ENCODE assay signal across 1 cellular context in genomic region chr3:128605091-128606046, GRCh38.
A peak's percentile ranks its signal among the peaks of the same experiment; 100 is the strongest.
TF ChIP-seq lines count a peak whose summit lies in the region.

No MANE protein-coding gene starts in this region.

TF ChIP-seq in HepG2, 621 proteins besides CTCF, POLR2A, EP300 and RAD21 (continued from another document and continues in another):
- TF ChIP-seq, protein P1, sequence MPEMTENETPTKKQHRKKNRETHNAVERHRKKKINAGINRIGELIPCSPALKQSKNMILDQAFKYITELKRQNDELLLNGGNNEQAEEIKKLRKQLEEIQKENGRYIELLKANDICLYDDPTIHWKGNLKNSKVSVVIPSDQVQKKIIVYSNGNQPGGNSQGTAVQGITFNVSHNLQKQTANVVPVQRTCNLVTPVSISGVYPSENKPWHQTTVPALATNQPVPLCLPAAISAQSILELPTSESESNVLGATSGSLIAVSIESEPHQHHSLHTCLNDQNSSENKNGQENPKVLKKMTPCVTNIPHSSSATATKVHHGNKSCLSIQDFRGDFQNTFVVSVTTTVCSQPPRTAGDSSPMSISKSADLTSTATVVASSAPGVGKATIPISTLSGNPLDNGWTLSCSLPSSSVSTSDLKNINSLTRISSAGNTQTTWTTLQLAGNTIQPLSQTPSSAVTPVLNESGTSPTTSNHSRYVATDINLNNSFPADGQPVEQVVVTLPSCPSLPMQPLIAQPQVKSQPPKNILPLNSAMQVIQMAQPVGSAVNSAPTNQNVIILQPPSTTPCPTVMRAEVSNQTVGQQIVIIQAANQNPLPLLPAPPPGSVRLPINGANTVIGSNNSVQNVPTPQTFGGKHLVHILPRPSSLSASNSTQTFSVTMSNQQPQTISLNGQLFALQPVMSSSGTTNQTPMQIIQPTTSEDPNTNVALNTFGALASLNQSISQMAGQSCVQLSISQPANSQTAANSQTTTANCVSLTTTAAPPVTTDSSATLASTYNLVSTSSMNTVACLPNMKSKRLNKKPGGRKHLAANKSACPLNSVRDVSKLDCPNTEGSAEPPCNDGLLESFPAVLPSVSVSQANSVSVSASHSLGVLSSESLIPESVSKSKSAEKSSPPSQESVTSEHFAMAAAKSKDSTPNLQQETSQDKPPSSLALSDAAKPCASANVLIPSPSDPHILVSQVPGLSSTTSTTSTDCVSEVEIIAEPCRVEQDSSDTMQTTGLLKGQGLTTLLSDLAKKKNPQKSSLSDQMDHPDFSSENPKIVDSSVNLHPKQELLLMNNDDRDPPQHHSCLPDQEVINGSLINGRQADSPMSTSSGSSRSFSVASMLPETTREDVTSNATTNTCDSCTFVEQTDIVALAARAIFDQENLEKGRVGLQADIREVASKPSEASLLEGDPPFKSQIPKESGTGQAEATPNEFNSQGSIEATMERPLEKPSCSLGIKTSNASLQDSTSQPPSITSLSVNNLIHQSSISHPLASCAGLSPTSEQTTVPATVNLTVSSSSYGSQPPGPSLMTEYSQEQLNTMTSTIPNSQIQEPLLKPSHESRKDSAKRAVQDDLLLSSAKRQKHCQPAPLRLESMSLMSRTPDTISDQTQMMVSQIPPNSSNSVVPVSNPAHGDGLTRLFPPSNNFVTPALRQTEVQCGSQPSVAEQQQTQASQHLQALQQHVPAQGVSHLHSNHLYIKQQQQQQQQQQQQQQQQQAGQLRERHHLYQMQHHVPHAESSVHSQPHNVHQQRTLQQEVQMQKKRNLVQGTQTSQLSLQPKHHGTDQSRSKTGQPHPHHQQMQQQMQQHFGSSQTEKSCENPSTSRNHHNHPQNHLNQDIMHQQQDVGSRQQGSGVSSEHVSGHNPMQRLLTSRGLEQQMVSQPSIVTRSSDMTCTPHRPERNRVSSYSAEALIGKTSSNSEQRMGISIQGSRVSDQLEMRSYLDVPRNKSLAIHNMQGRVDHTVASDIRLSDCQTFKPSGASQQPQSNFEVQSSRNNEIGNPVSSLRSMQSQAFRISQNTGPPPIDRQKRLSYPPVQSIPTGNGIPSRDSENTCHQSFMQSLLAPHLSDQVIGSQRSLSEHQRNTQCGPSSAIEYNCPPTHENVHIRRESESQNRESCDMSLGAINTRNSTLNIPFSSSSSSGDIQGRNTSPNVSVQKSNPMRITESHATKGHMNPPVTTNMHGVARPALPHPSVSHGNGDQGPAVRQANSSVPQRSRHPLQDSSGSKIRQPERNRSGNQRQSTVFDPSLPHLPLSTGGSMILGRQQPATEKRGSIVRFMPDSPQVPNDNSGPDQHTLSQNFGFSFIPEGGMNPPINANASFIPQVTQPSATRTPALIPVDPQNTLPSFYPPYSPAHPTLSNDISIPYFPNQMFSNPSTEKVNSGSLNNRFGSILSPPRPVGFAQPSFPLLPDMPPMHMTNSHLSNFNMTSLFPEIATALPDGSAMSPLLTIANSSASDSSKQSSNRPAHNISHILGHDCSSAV (CRISPR knock-in tag; IDR thresholded peaks at IDR 0.05; ENCODE audit: borderline replicate concordance), result no peak
- TF ChIP-seq SALL1 (CRISPR knock-in tag; IDR thresholded peaks at IDR 0.05), result peak; percentile 68
- TF ChIP-seq, protein P2, sequence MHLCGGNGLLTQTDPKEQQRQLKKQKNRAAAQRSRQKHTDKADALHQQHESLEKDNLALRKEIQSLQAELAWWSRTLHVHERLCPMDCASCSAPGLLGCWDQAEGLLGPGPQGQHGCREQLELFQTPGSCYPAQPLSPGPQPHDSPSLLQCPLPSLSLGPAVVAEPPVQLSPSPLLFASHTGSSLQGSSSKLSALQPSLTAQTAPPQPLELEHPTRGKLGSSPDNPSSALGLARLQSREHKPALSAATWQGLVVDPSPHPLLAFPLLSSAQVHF (CRISPR knock-in tag; IDR thresholded peaks at IDR 0.05), result no peak
- TF ChIP-seq, protein P3, sequence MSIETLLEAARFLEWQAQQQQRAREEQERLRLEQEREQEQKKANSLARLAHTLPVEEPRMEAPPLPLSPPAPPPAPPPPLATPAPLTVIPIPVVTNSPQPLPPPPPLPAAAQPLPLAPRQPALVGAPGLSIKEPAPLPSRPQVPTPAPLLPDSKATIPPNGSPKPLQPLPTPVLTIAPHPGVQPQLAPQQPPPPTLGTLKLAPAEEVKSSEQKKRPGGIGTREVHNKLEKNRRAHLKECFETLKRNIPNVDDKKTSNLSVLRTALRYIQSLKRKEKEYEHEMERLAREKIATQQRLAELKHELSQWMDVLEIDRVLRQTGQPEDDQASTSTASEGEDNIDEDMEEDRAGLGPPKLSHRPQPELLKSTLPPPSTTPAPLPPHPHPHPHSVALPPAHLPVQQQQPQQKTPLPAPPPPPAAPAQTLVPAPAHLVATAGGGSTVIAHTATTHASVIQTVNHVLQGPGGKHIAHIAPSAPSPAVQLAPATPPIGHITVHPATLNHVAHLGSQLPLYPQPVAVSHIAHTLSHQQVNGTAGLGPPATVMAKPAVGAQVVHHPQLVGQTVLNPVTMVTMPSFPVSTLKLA (IDR thresholded peaks at IDR 0.05), result no peak
- 0 out of 2 replicates have a peak, but pooled peaks have one; percentile 30 for TF ChIP-seq MYC (CRISPR knock-in tag; IDR thresholded peaks at IDR 0.05; ENCODE audit: borderline replicate concordance)
- peak; percentile 57; the same call in 1 of the 2 replicates for TF ChIP-seq ZNF510 (CRISPR knock-in tag; IDR thresholded peaks at IDR 0.05; ENCODE audit: low read depth)
- TF ChIP-seq HOXD1 (CRISPR knock-in tag; IDR thresholded peaks at IDR 0.05), result no peak
- no peak for TF ChIP-seq TEF (CRISPR knock-in tag; IDR thresholded peaks at IDR 0.05)
- TF ChIP-seq SUZ12 (IDR thresholded peaks at IDR 0.05; ENCODE audit: low read depth, low read length), result no peak
- TF ChIP-seq CHD4 (IDR thresholded peaks at IDR 0.05; ENCODE audit: borderline replicate concordance, low read length), result peak; percentile 57; the same call in 1 of the 2 replicates
- TF ChIP-seq, protein P4, sequence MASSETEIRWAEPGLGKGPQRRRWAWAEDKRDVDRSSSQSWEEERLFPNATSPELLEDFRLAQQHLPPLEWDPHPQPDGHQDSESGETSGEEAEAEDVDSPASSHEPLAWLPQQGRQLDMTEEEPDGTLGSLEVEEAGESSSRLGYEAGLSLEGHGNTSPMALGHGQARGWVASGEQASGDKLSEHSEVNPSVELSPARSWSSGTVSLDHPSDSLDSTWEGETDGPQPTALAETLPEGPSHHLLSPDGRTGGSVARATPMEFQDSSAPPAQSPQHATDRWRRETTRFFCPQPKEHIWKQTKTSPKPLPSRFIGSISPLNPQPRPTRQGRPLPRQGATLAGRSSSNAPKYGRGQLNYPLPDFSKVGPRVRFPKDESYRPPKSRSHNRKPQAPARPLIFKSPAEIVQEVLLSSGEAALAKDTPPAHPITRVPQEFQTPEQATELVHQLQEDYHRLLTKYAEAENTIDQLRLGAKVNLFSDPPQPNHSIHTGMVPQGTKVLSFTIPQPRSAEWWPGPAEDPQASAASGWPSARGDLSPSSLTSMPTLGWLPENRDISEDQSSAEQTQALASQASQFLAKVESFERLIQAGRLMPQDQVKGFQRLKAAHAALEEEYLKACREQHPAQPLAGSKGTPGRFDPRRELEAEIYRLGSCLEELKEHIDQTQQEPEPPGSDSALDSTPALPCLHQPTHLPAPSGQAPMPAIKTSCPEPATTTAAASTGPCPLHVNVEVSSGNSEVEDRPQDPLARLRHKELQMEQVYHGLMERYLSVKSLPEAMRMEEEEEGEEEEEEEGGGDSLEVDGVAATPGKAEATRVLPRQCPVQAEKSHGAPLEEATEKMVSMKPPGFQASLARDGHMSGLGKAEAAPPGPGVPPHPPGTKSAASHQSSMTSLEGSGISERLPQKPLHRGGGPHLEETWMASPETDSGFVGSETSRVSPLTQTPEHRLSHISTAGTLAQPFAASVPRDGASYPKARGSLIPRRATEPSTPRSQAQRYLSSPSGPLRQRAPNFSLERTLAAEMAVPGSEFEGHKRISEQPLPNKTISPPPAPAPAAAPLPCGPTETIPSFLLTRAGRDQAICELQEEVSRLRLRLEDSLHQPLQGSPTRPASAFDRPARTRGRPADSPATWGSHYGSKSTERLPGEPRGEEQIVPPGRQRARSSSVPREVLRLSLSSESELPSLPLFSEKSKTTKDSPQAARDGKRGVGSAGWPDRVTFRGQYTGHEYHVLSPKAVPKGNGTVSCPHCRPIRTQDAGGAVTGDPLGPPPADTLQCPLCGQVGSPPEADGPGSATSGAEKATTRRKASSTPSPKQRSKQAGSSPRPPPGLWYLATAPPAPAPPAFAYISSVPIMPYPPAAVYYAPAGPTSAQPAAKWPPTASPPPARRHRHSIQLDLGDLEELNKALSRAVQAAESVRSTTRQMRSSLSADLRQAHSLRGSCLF (CRISPR knock-in tag; IDR thresholded peaks at IDR 0.05; ENCODE audit: borderline replicate concordance), result no peak
- TF ChIP-seq NAIF1 (CRISPR knock-in tag; IDR thresholded peaks at IDR 0.05; ENCODE audit: borderline replicate concordance), result no peak
- no peak for TF ChIP-seq HNRNPL (IDR thresholded peaks at IDR 0.05; ENCODE audit: low read depth, low read length)
- TF ChIP-seq ZNF20 (CRISPR knock-in tag; IDR thresholded peaks at IDR 0.05), result no peak
- TF ChIP-seq, protein P5, sequence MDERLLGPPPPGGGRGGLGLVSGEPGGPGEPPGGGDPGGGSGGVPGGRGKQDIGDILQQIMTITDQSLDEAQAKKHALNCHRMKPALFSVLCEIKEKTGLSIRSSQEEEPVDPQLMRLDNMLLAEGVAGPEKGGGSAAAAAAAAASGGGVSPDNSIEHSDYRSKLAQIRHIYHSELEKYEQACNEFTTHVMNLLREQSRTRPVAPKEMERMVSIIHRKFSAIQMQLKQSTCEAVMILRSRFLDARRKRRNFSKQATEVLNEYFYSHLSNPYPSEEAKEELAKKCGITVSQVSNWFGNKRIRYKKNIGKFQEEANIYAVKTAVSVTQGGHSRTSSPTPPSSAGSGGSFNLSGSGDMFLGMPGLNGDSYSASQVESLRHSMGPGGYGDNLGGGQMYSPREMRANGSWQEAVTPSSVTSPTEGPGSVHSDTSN (CRISPR knock-in tag; IDR thresholded peaks at IDR 0.05), result no peak
- peak; percentile 27; the same call in 1 of the 2 replicates for TF ChIP-seq MIER3 (CRISPR knock-in tag; IDR thresholded peaks at IDR 0.05; ENCODE audit: borderline replicate concordance)
- TF ChIP-seq, protein P6, sequence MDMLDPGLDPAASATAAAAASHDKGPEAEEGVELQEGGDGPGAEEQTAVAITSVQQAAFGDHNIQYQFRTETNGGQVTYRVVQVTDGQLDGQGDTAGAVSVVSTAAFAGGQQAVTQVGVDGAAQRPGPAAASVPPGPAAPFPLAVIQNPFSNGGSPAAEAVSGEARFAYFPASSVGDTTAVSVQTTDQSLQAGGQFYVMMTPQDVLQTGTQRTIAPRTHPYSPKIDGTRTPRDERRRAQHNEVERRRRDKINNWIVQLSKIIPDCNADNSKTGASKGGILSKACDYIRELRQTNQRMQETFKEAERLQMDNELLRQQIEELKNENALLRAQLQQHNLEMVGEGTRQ (IDR thresholded peaks at IDR 0.05; ENCODE audit: low read depth, low read length), result no peak
- TF ChIP-seq, protein P6 (CRISPR knock-in tag; IDR thresholded peaks at IDR 0.05; ENCODE audit: borderline replicate concordance), result no peak
- no peak for TF ChIP-seq CENPBD1 (CRISPR knock-in tag; IDR thresholded peaks at IDR 0.05; ENCODE audit: borderline replicate concordance, low read depth)
- peak; percentile 49; the same call in 1 of the 2 replicates for TF ChIP-seq ISL2 (CRISPR knock-in tag; IDR thresholded peaks at IDR 0.05)
- TF ChIP-seq MYNN (CRISPR knock-in tag; IDR thresholded peaks at IDR 0.05; ENCODE audit: low read depth), result no peak
- TF ChIP-seq THAP7 (CRISPR knock-in tag; IDR thresholded peaks at IDR 0.05), result no peak
- 0 out of 2 replicates have a peak, but pooled peaks have one; percentile 33 for TF ChIP-seq ZFP1 (CRISPR knock-in tag; IDR thresholded peaks at IDR 0.05)
- TF ChIP-seq ZNF746 (CRISPR knock-in tag; IDR thresholded peaks at IDR 0.05), result no peak
- TF ChIP-seq, protein P7, sequence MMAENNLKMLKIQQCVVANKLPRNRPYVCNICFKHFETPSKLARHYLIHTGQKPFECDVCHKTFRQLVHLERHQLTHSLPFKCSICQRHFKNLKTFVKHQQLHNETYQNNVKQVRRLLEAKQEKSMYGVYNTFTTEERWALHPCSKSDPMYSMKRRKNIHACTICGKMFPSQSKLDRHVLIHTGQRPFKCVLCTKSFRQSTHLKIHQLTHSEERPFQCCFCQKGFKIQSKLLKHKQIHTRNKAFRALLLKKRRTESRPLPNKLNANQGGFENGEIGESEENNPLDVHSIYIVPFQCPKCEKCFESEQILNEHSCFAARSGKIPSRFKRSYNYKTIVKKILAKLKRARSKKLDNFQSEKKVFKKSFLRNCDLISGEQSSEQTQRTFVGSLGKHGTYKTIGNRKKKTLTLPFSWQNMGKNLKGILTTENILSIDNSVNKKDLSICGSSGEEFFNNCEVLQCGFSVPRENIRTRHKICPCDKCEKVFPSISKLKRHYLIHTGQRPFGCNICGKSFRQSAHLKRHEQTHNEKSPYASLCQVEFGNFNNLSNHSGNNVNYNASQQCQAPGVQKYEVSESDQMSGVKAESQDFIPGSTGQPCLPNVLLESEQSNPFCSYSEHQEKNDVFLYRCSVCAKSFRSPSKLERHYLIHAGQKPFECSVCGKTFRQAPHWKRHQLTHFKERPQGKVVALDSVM (CRISPR knock-in tag; IDR thresholded peaks at IDR 0.05), result peak; percentile 100
- no peak for TF ChIP-seq MXI1 (IDR thresholded peaks at IDR 0.05; ENCODE audit: borderline replicate concordance, low read depth, low read length)
- TF ChIP-seq SYNCRIP (IDR thresholded peaks at IDR 0.05; ENCODE audit: insufficient read depth, low read depth, low read length), result no peak
- no peak; the same call in 1 of the 2 replicates for TF ChIP-seq ATF1 (CRISPR knock-in tag; IDR thresholded peaks at IDR 0.05)
- no peak for TF ChIP-seq ZFP36 (IDR thresholded peaks at IDR 0.05; ENCODE audit: borderline replicate concordance, low read depth, low read length, partially characterized antibody)
- 0 out of 2 replicates have a peak, but pooled peaks have one; percentile 60 for TF ChIP-seq ZNF607 (CRISPR knock-in tag; IDR thresholded peaks at IDR 0.05; ENCODE audit: borderline replicate concordance)
